ENCODE assay signal across 8 cellular contexts in the genomic region with DNA sequence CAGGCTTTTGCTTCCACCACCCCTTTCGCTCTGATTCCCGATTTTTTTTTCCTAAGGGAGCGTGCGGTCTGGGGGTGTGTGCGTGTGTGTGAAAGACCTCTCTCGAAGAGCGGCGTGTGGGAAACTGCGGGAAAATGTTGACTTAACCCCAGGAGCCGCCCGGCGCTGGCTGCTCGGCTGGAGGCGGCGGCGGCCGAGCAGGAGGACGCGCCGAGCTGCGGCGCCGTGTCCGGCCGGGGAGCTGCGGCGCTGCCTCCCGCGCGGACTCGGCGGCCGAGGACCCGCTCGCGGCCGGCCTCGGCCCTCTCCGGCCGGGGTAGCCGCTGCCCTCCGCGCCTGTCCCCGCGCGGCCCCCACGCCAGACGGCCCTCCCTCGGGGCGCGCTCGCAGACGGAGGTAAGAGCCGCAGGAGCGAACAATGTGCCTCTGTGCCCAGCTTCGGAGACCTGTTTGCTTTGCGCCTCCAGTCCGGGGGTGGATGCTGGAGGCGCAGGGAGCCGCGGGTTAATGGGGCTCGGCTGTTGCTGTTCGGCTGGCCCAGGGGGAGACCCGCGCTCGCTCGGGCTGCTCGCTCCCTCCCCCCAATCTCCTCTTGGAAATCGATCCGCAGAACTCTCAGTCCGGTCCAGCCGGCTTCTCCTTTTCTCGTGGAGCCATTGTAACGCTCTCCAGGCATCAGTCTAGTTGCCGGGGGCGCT. TPM values are rescaled to one million over a fixed set of nuclear protein-coding genes. Genes with fewer than 3 reads are reported as not detected.
DNase-seq lines count a peak whose midpoint lies in the region; ATAC-seq and TF ChIP-seq lines count a peak whose summit lies in the region.

No MANE protein-coding gene starts in this region.

- peaks cover 14% of the 10 kb centered on the region; the same call in 1 of the 2 replicates for H3K79me2 ChIP-seq in H9 (ENCODE audit: insufficient read depth, low read length)

- no peak overlapping the region for H2BK12ac ChIP-seq in H9 (ENCODE audit: insufficient read length, low read depth, low read length)

- H3K23ac ChIP-seq in H9 (ENCODE audit: insufficient read length, low read depth, low read length) = no peak overlapping the region

- no peak overlapping the region for H3K56ac ChIP-seq in H9 (ENCODE audit: insufficient read length, low read depth, low read length)

- H4K20me1 ChIP-seq in H9 (ENCODE audit: control insufficient read depth, insufficient read depth, insufficient read length) = no peaks in the 10 kb centered on the region

- no peak overlapping the region for H2AFZ ChIP-seq in H9 (ENCODE audit: low read length)

- CTCF ChIA-PET in AG04449 (lab: Yijun Ruan, JAX) = interaction anchor here (0.6 to 1.6 kb wide), 4 partner anchors 13 to 263 kb away, joined by 3 to 9 read pairs (median 4); no protein-coding TSS in a partner anchor

- H3K27me3 Mint-ChIP-seq in H9 (ENCODE audit: low read depth) = no peaks in the 10 kb centered on the region

- H3K27ac Mint-ChIP-seq in H9 = peak overlapping the region; percentile 49 to 92 (median 86); a peak in 4 of 7 replicates

- peak overlapping the region; percentile 71 for H3K9ac ChIP-seq in H9 (ENCODE audit: extremely low read depth, insufficient read length, low read length)

- no peak overlapping the region for H2BK20ac ChIP-seq in H9 (ENCODE audit: low read depth, low read length, poor library complexity, severe bottlenecking)

- H4K91ac ChIP-seq in H9 (ENCODE audit: insufficient read length, low read depth, low read length) = no peak overlapping the region

- no peaks in the 10 kb centered on the region for H3K9me3 ChIP-seq in H9 (ENCODE audit: control insufficient read depth, low read depth, low read length)
- H3K9me3 ChIP-seq in heart right ventricle = no peaks in the 10 kb centered on the region

- H3K4me1 ChIP-seq in H9 (ENCODE audit: insufficient read depth, low read length) (no peaks in the 10 kb centered on the region; the same call in 1 of the 2 replicates), heart right ventricle (peaks cover 0 to 47% (median 29%) of the 10 kb centered on the region in 9 donors)

- no CpG with 5 or more reads among the region's 76 CpGs for WGBS in H9 (ENCODE audit: extremely low coverage, insufficient read length, low lambda C conversion rate)
- WGBS in heart right ventricle, 2 donors = 0% methylated on average over 76 of the region's 76 CpGs

- H3K4me3 ChIP-seq in AG04449 (ENCODE audit: low read depth, low read length) (peak overlapping the region; percentile 81), WI38 (ENCODE audit: low read depth, low read length) (peak overlapping the region; percentile 56), heart right ventricle (peak overlapping the region; percentile 70 to 99 (median 92))

- H3K14ac ChIP-seq in H9 (ENCODE audit: insufficient read depth, low read length) = peak overlapping the region; percentile 10; the same call in 1 of the 2 replicates

- H3K79me1 ChIP-seq in H9 (ENCODE audit: insufficient read depth, low read depth, low read length, poor library complexity, severe bottlenecking) = no peaks in the 10 kb centered on the region

- no peak overlapping the region for H3T11ph ChIP-seq in H9 (ENCODE audit: low read length)

- no peak overlapping the region for H2AK5ac ChIP-seq in H9 (ENCODE audit: insufficient read length, low read length)

- no peak overlapping the region for H2BK15ac ChIP-seq in H9 (ENCODE audit: low read depth, low read length)

- no peak overlapping the region for H4K8ac ChIP-seq in H9 (replicated peaks; ENCODE audit: insufficient read length, low read depth, low read length)

- peaks cover 49 to 52% of the 10 kb centered on the region in 2 experiments for H3K4me1 Mint-ChIP-seq in H9

- intact Hi-C loops in heart right ventricle (cut with DNase I) = loop anchor here in 6 of 10 donors (2.0 to 10.0 kb wide), 11 partner anchors 133 to 497 kb away; no protein-coding TSS in a partner anchor

- peak; percentile 5 to 59 (median 30) for ATAC-seq in heart right ventricle
- no peak for ATAC-seq in HG03108 (IDR thresholded peaks at IDR 0.05; ENCODE audit: unreplicated experiment)

- no peak overlapping the region for H2BK120ac ChIP-seq in H9 (ENCODE audit: low read depth, low read length, poor library complexity, severe bottlenecking)

- peak overlapping the region; percentile 100 for H3K4me2 ChIP-seq in H9 (ENCODE audit: insufficient read depth, insufficient read length, low read length)

- H2BK5ac ChIP-seq in H9 (ENCODE audit: insufficient read length, low read length) = no peak overlapping the region

- DNase-seq in AG04449 (ENCODE audit: low read depth, low spot score) (no peak), H9 (peak; percentile 35), heart right ventricle (peak; percentile 13 to 38), retina (peak; percentile 82), kidney glomerular epithelial cell (lab: John Stamatoyannopoulos, UW) (no peak)
- no peak for DNase-seq in activated T-cell treated with anti-CD3 and anti-CD28 coated beads, Interleukin-2, amount 50 U/mL, for 1 hour

- no peaks in the 10 kb centered on the region for H3K27me3 ChIP-seq in H9 (ENCODE audit: insufficient read depth, low read length)
- peaks cover 0 to 46% (median 0%) of the 10 kb centered on the region in 7 donors for H3K27me3 ChIP-seq in heart right ventricle

- peaks cover 0 to 2% of the 10 kb centered on the region in 2 experiments; a peak in 2 of 5 replicates for H3K9me3 Mint-ChIP-seq in H9

- H3K36me3 ChIP-seq in heart right ventricle = no peaks in the 10 kb centered on the region

- no peak overlapping the region for H4K5ac ChIP-seq in H9 (ENCODE audit: insufficient read length, low read depth, low read length)

- peaks cover 0 to 1% (median 0%) of the 10 kb centered on the region in 3 experiments; a peak in 1 of 7 replicates for H3K36me3 Mint-ChIP-seq in H9 (ENCODE audit: insufficient read depth in 1 of 3, low read depth in 3 of 3)

- no peak overlapping the region for H3K4ac ChIP-seq in H9 (ENCODE audit: low read depth, low read length)

- H3K27ac ChIP-seq in H9 (ENCODE audit: insufficient read length, low read depth, low read length) (no peak overlapping the region), heart right ventricle (peak overlapping the region; percentile 93 to 99 (median 98))

- no peak overlapping the region for H3K18ac ChIP-seq in H9 (ENCODE audit: insufficient read length, low read depth, low read length)

- POLR2A ChIA-PET in AG04449 (lab: Yijun Ruan, JAX) = no interaction called here

- TF ChIP-seq CTCF in AG04449 (IDR thresholded peaks at IDR 0.05; ENCODE audit: insufficient read depth, low read length, missing control alignments) = no peak
- TF ChIP-seq CTCF in H9 (conservative IDR thresholded peaks at IDR 0.05) = no peak
- no peak for TF ChIP-seq CTCF in WI38 (IDR thresholded peaks at IDR 0.05; ENCODE audit: low read depth, low read length)
- TF ChIP-seq CTCF in heart right ventricle (IDR thresholded peaks at IDR 0.05) = no peak

- H3K4me3 Mint-ChIP-seq in H9 = peak overlapping the region; percentile 97 to 100

- peaks cover 14% of the 10 kb centered on the region for H3K23me2 ChIP-seq in H9 (ENCODE audit: insufficient read length, low read depth, low read length, poor library complexity, severe bottlenecking)

RNA-seq across cellular contexts. Expression of gene ADGRL2, which starts 1.2 kb away (rescaled TPM):
- total RNA-seq in H9 (2021) = 119 TPM in 2 replicates
- total RNA-seq in heart right ventricle = 10 to 100 TPM; 40.0 to 58.7 (median 49.3) TPM
- 10 to 100 TPM; 22.2 to 26.9 TPM for polyA plus RNA-seq in heart right ventricle

Comparison
In these comparisons a context has a peak if more than half of its experiments do, and no peak if none do; other contexts are left out.
1. DNase-seq: peak in H9 (single experiment), heart right ventricle (2 of 2) and retina (single experiment); none in AG04449 (single experiment), kidney glomerular epithelial cell (single experiment) and activated T-cell treated with anti-CD3 and anti-CD28 coated beads, Interleukin-2, amount 50 U/mL, for 1 hour (single experiment).
2. Peak in every context shown above with its lines, with median percentiles within 50 percentile points of each other: H3K4me3 ChIP-seq.